In the genomic region with DNA sequence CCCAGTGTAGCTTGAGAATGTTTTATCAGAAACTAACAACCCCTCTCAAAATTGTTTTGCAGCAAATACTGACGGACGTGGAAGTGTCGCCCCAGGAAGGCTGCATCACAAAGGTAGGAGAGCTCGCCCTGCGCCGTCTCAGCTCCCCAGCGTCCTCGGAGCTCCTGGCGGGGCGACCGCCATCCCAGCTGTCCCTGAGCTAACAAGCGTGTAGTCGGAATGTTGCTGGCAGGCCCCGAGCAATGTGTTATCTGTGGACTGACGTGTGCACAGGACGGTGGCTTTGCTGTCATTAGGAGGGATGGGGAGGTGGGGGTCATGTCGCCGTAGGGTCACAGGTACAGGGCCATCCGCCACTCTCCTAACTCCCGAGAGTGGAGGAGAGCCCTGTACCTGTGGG, we compare ENCODE assay signal across 32 cellular contexts.
"Had no signal": no experiment of that assay in that cellular context is flagged by ENCODE, and none has a peak within 500 bp of the region (broad histone marks: within the 10 kb centered on the region; RNA-seq: fewer than 3 reads in every experiment).

No MANE protein-coding gene starts in this region.

- H3K9me3 ChIP-seq: body of pancreas had no signal

- H3K36me3 ChIP-seq: breast epithelium, esophagus squamous epithelium, gastroesophageal sphincter, WERI-Rb-1 had no signal

- H3K4me3 ChIP-seq: body of pancreas, breast epithelium, cardiac muscle cell, coronary artery, esophagus squamous epithelium, gastroesophageal sphincter had no signal

- ATAC-seq: activated CD4-positive, CD25-positive, alpha-beta regulatory T cell treated with anti-CD3 and anti-CD28 coated beads, Interleukin-2, amount 50 U/mL, for 24 hours; activated CD8-positive, alpha-beta T cell treated with anti-CD3 and anti-CD28 coated beads for 36 hours; activated T-cell treated with anti-CD3 and anti-CD28 coated beads, Interleukin-2, amount 50 U/mL, for 4 hours; activated T-helper 17 cell treated with anti-CD3 and anti-CD28 coated beads, Interleukin-2, amount 50 U/mL, for 72 hours; body of pancreas; gastroesophageal sphincter; T-helper 17 cell had no signal

- H3K4me1 Mint-ChIP-seq: activated B cell treated with CpG ODN at 0.5 μM for 24 hours; activated T-helper 17 cell treated with anti-CD3 and anti-CD28 coated beads, Interleukin-2, amount 50 U/mL, for 72 hours; central memory CD8-positive, alpha-beta T cell; T-helper 17 cell had no signal

- DNase-seq: activated B cell treated with CpG ODN at 0.5 μM for 24 hours; activated CD4-positive, alpha-beta T cell treated with anti-CD3 and anti-CD28 coated beads for 48 hours; activated CD4-positive, alpha-beta T cell treated with anti-CD3 and anti-CD28 coated beads, Interleukin-2, amount 50 U/mL, for 1 hour; activated CD4-positive, alpha-beta T cell treated with anti-CD3 and anti-CD28 coated beads, Interleukin-2, amount 50 U/mL, for 48 hours; activated CD8-positive, alpha-beta memory T cell treated with anti-CD3 and anti-CD28 coated beads for 24 hours; activated CD8-positive, alpha-beta T cell treated with anti-CD3 and anti-CD28 coated beads for 36 hours; activated effector memory CD4-positive, alpha-beta T cell treated with Interleukin-2 at 50 U/mL for 16 hours; activated gamma-delta T cell treated with Interleukin-2 at 50 U/mL for 16 hours; activated naive CD4-positive, alpha-beta T cell treated with anti-CD3 and anti-CD28 coated beads, Interleukin-2, amount 50 U/mL, for 16 hours; activated naive CD4-positive, alpha-beta T cell treated with Interleukin-2 at 50 U/mL for 16 hours; activated T-cell treated with anti-CD3 and anti-CD28 coated beads, Interleukin-2, amount 50 U/mL, for 4 hours; amniotic stem cell; anterior cingulate cortex; effector CD8-positive, alpha-beta T cell; esophagus squamous epithelium; foreskin melanocyte; T-helper 1 cell; T-helper 17 cell; T1000; WERI-Rb-1 had no signal

- H3K4me3 Mint-ChIP-seq: activated B cell treated with CpG ODN at 0.5 μM for 24 hours; activated CD8-positive, alpha-beta T cell treated with anti-CD3 and anti-CD28 coated beads for 36 hours; activated naive CD8-positive, alpha-beta T cell; activated T-cell treated with anti-CD3 and anti-CD28 coated beads, Interleukin-2, amount 50 U/mL, for 4 hours; activated T-helper 17 cell treated with anti-CD3 and anti-CD28 coated beads, Interleukin-2, amount 50 U/mL, for 72 hours; central memory CD8-positive, alpha-beta T cell; dendritic cell treated with granulocyte-macrophage colony-stimulating factor and Interleukin-4, amounts not matched to agents 40 ng/mL and 50 ng/mL, for 4 days; T-helper 17 cell; T-helper 2 cell treated with Interferon-gamma antibody and Interleukin-4, amounts not matched to agents 5 μg/mL and 100 μg/mL, for 36 hours had no signal

- H3K27me3 ChIP-seq: body of pancreas, cardiac muscle cell had no signal

- H3K27ac ChIP-seq: body of pancreas, breast epithelium, cardiac muscle cell, coronary artery, epithelial cell of prostate, esophagus squamous epithelium, gastroesophageal sphincter, WERI-Rb-1 had no signal

- H3K9me3 Mint-ChIP-seq: activated B cell treated with CpG ODN at 0.5 μM for 24 hours; activated CD8-positive, alpha-beta T cell treated with anti-CD3 and anti-CD28 coated beads for 36 hours; activated T-cell treated with anti-CD3 and anti-CD28 coated beads, Interleukin-2, amount 50 U/mL, for 4 hours; activated T-helper 17 cell treated with anti-CD3 and anti-CD28 coated beads, Interleukin-2, amount 50 U/mL, for 72 hours; central memory CD8-positive, alpha-beta T cell; dendritic cell treated with granulocyte-macrophage colony-stimulating factor and Interleukin-4, amounts not matched to agents 40 ng/mL and 50 ng/mL, for 4 days; T-helper 2 cell treated with Interferon-gamma antibody and Interleukin-4, amounts not matched to agents 5 μg/mL and 100 μg/mL, for 36 hours had no signal

- H3K4me1 ChIP-seq: breast epithelium had no signal

- H3K27ac Mint-ChIP-seq: activated B cell treated with CpG ODN at 0.5 μM for 24 hours; activated CD8-positive, alpha-beta T cell treated with anti-CD3 and anti-CD28 coated beads for 36 hours; activated naive CD8-positive, alpha-beta T cell; activated T-helper 17 cell treated with anti-CD3 and anti-CD28 coated beads, Interleukin-2, amount 50 U/mL, for 72 hours; dendritic cell treated with granulocyte-macrophage colony-stimulating factor and Interleukin-4, amounts not matched to agents 40 ng/mL and 50 ng/mL, for 4 days; T-helper 17 cell; T-helper 2 cell treated with Interferon-gamma antibody and Interleukin-4, amounts not matched to agents 5 μg/mL and 100 μg/mL, for 36 hours had no signal

- H3K27me3 Mint-ChIP-seq: activated T-helper 17 cell treated with anti-CD3 and anti-CD28 coated beads, Interleukin-2, amount 50 U/mL, for 72 hours; central memory CD8-positive, alpha-beta T cell had no signal

- H3K36me3 Mint-ChIP-seq: activated naive CD8-positive, alpha-beta T cell had no signal
